17 cellular contexts compared by ENCODE assay signal in the genomic region with DNA sequence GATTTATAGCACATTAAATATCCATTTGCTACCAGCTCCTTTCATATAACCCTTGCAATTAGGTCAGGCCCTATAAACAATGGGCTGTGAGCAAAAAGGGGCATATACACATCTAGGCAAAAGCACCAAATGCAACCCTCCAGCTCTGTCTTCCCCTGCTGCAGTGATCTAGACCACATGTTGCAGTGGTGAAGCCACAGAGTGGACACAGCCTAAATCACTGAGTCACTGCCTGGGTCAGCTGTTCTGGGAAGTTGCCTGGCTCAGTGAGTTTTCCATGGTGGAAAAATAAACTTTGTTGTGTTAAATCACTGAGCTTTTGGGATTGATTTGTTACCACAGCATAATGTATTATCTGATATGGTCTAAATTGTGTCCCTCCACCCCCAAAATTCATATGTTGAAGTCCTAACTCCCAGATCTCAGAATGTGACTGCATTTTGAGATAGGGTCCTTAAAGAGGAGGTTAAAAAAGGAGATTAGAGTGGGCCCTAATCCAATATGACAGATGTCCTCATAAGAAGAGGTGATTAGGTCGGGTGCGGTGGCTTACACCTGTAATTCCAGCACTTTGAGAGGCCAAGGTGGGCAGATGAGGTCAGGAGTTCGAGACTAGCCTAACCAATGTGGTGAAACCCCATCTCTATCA.
DNase-seq lines count a peak whose midpoint lies in the region; ATAC-seq and TF ChIP-seq lines count a peak whose summit lies in the region.
"Had no signal": no experiment of that assay in that cellular context is flagged by ENCODE, and none has a peak within 500 bp of the region (broad histone marks: within the 10 kb centered on the region; RNA-seq: fewer than 3 reads in every experiment).

No MANE protein-coding gene starts in this region.

- H3K36me3 Mint-ChIP-seq in CD8-positive, alpha-beta T cell, result peaks cover 4% of the 10 kb centered on the region

- H2BK15ac ChIP-seq in mesenchymal stem cell (ENCODE audit: low read depth, poor library complexity, severe bottlenecking), result no peak overlapping the region

- peaks cover 6% of the 10 kb centered on the region for H3K9me3 ChIP-seq in mesenchymal stem cell (ENCODE audit: control insufficient read depth, low read length)
- H3K9me3 ChIP-seq in OCI-LY7 (ENCODE audit: low read length), result no peaks in the 10 kb centered on the region
- H3K9me3 ChIP-seq in CD8-positive, alpha-beta T cell (ENCODE audit: low read length), result no peaks in the 10 kb centered on the region
- H3K9me3 ChIP-seq: SK-N-SH had no signal

- H4K20me1 ChIP-seq in OCI-LY7 (ENCODE audit: insufficient read depth, low read length), result no peaks in the 10 kb centered on the region

- H3K18ac ChIP-seq in mesenchymal stem cell (ENCODE audit: low read depth in 1 of 2, low read length in 2 of 2), result no peak overlapping the region

- no peak overlapping the region for H4K91ac ChIP-seq in mesenchymal stem cell (ENCODE audit: low read length)

- H2BK12ac ChIP-seq in mesenchymal stem cell (ENCODE audit: low read length in 2 of 2), result no peak overlapping the region

- H3K14ac ChIP-seq in mesenchymal stem cell (ENCODE audit: low read length in 2 of 2), result no peak overlapping the region

- no peak overlapping the region for H3K4me3 ChIP-seq in epithelial cell of proximal tubule (ENCODE audit: low read depth, low read length)
- no peak overlapping the region for H3K4me3 ChIP-seq in mesenchymal stem cell (ENCODE audit: insufficient read depth in 1 of 2, low read depth in 1 of 2, low read length in 2 of 2)
- no peak overlapping the region for H3K4me3 ChIP-seq in OCI-LY7 (ENCODE audit: low read depth, low read length, poor library complexity, severe bottlenecking)
- H3K4me3 ChIP-seq in CD8-positive, alpha-beta T cell (ENCODE audit: low read depth, low read length), result no peak overlapping the region

- H3K79me2 ChIP-seq in OCI-LY7 (ENCODE audit: insufficient read depth, low read depth, low read length), result no peaks in the 10 kb centered on the region

- no peak overlapping the region for H3K4ac ChIP-seq in mesenchymal stem cell (ENCODE audit: low read depth in 1 of 2, low read length in 2 of 2)

- 77% methylated on average over 3 of the region's 3 CpGs for WGBS in mesenchymal stem cell

- H3K27ac ChIP-seq in mesenchymal stem cell (ENCODE audit: low read length, poor library complexity, severe bottlenecking) (no peak overlapping the region), OCI-LY7 (ENCODE audit: low read depth, low read length, poor library complexity, severe bottlenecking) (no peak overlapping the region)
- H3K27ac ChIP-seq in CD8-positive, alpha-beta T cell (ENCODE audit: low read depth, low read length), result no peak overlapping the region

- H3K27me3 ChIP-seq in mesenchymal stem cell (ENCODE audit: control insufficient read depth in 1 of 2, insufficient read depth in 1 of 2, low read length in 2 of 2), result peaks cover 0 to 20% of the 10 kb centered on the region in 2 experiments
- no peaks in the 10 kb centered on the region for H3K27me3 ChIP-seq in CD8-positive, alpha-beta T cell (ENCODE audit: insufficient read depth, low read length)

- BruUV-seq in OCI-LY7 (replicated peaks; lab: Mats Ljungman, UMichigan), result no TSS peak

- H4K8ac ChIP-seq in mesenchymal stem cell (ENCODE audit: low read length), result no peak overlapping the region

- CTCF ChIA-PET in OCI-LY7 (lab: Charles Lee; ENCODE audit: unreplicated experiment), result no interaction called here
- CTCF ChIA-PET in CD8-positive, alpha-beta T cell (lab: Charles Lee), result interaction anchor here (1.6 kb wide), 1 partner anchor 137 kb away, joined by 5 read pairs; no protein-coding TSS in a partner anchor

- H3K27me3 Mint-ChIP-seq in CD8-positive, alpha-beta T cell (ENCODE audit: low read depth), result peaks cover 14% of the 10 kb centered on the region
- H3K27me3 Mint-ChIP-seq: progenitor cell of endocrine pancreas had no signal

- H2BK120ac ChIP-seq in mesenchymal stem cell (ENCODE audit: low read depth, low read length), result no peak overlapping the region

- no peak overlapping the region for H3K4me2 ChIP-seq in mesenchymal stem cell (ENCODE audit: low read length, poor library complexity, severe bottlenecking)
- H3K4me2 ChIP-seq in OCI-LY7 (ENCODE audit: low read length), result no peak overlapping the region
- H3K4me2 ChIP-seq: SK-N-SH had no signal

- H3K4me3 Mint-ChIP-seq in CD8-positive, alpha-beta T cell, result no peak overlapping the region

- TF ChIP-seq CTCF in epithelial cell of proximal tubule (conservative IDR thresholded peaks at IDR 0.05; ENCODE audit: low read depth, low read length) (no peak), OCI-LY7 (conservative IDR thresholded peaks at IDR 0.05; ENCODE audit: low read length) (no peak)
- no peak for TF ChIP-seq CTCF in CD8-positive, alpha-beta T cell (IDR thresholded peaks at IDR 0.05)

- H2AFZ ChIP-seq in mesenchymal stem cell (ENCODE audit: low read depth, low read length) (no peak overlapping the region), OCI-LY7 (ENCODE audit: low read length) (no peak overlapping the region)

- H3K9ac ChIP-seq in mesenchymal stem cell (ENCODE audit: low read length), result peak overlapping the region; percentile 65
- H3K9ac ChIP-seq: SK-N-SH had no signal

- ATAC-seq in HG03565 (IDR thresholded peaks at IDR 0.05; ENCODE audit: unreplicated experiment), result no peak
- ATAC-seq in CD8-positive, alpha-beta T cell, result no peak
- ATAC-seq: left ventricle myocardium superior had no signal

- no peaks in the 10 kb centered on the region for H3K4me1 ChIP-seq in mesenchymal stem cell (ENCODE audit: control insufficient read depth, insufficient read depth, low read depth, low read length)
- no peaks in the 10 kb centered on the region for H3K4me1 ChIP-seq in OCI-LY7 (ENCODE audit: insufficient read depth, low read length, poor library complexity, severe bottlenecking)
- no peaks in the 10 kb centered on the region for H3K4me1 ChIP-seq in CD8-positive, alpha-beta T cell (ENCODE audit: insufficient read depth, low read length)

- POLR2A ChIA-PET in OCI-LY7 (lab: Charles Lee), result interaction anchor here (0.6 to 1.4 kb wide), 4 partner anchors 9 to 59 kb away, joined by 3 to 7 read pairs (median 4); no protein-coding TSS in a partner anchor
- POLR2A ChIA-PET in CD8-positive, alpha-beta T cell (lab: Charles Lee), result no interaction called here

- intact Hi-C loops in OCI-LY7 (cut with micrococcal nuclease; ENCODE audit: unreplicated experiment), result no loop called here
- intact Hi-C loops in CD8-positive, alpha-beta T cell (cut with DNase I, micrococcal nuclease), result no loop called here

- no peak overlapping the region for H3K27ac Mint-ChIP-seq in CD8-positive, alpha-beta T cell
- H3K27ac Mint-ChIP-seq: naive B cell, progenitor cell of endocrine pancreas had no signal

- no peaks in the 10 kb centered on the region for H3K79me1 ChIP-seq in mesenchymal stem cell (replicated peaks; ENCODE audit: low read length, poor library complexity, severe bottlenecking)

- H2BK5ac ChIP-seq in mesenchymal stem cell (ENCODE audit: low read depth, low read length, poor library complexity, severe bottlenecking), result no peak overlapping the region

- H3K9me2 ChIP-seq in OCI-LY7 (ENCODE audit: insufficient read depth, low read length), result no peaks in the 10 kb centered on the region
- H3K9me2 ChIP-seq: SK-N-SH had no signal

- DNase-seq in EH (ENCODE audit: low read depth), result peak; percentile 45
- peak; percentile 5 for DNase-seq in NCI-H82 treated with DMSO at 0.1 percent for 48 hours (lab: John Stamatoyannopoulos, UW; ENCODE audit: unreplicated experiment)
- DNase-seq in epithelial cell of proximal tubule (ENCODE audit: low read depth), result peak; percentile 31
- DNase-seq in mesenchymal stem cell, result peak; percentile 72
- DNase-seq in OCI-LY7 (ENCODE audit: low spot score), result no peak
- no peak for DNase-seq in CD8-positive, alpha-beta T cell
- no peak for DNase-seq in activated CD8-positive, alpha-beta memory T cell treated with anti-CD3 and anti-CD28 coated beads for 24 hours
- DNase-seq: activated CD4-positive, alpha-beta T cell treated with anti-CD3 and anti-CD28 coated beads, Interleukin-2, amount 50 U/mL, for 48 hours; activated T-cell treated with anti-CD3 and anti-CD28 coated beads, Interleukin-2, amount 50 U/mL, for 48 hours; AML-193; left ventricle myocardium superior; naive B cell; NCI-H187; NCI-H524; SK-N-SH had no signal

- peaks cover 8% of the 10 kb centered on the region for H3K4me1 Mint-ChIP-seq in CD8-positive, alpha-beta T cell (ENCODE audit: low read depth)

- H3K23ac ChIP-seq in mesenchymal stem cell (ENCODE audit: low read length in 2 of 2), result no peak overlapping the region

- peaks cover 5% of the 10 kb centered on the region for H3K9me3 Mint-ChIP-seq in CD8-positive, alpha-beta T cell

- no peak overlapping the region for H2AK5ac ChIP-seq in mesenchymal stem cell (ENCODE audit: low read length, severe bottlenecking)

- H3K36me3 ChIP-seq in mesenchymal stem cell (ENCODE audit: control insufficient read depth in 1 of 2, insufficient read depth in 2 of 2, low read depth in 1 of 2, low read length in 2 of 2) (no peaks in the 10 kb centered on the region), OCI-LY7 (ENCODE audit: insufficient read depth, low read length) (no peaks in the 10 kb centered on the region)
- H3K36me3 ChIP-seq in CD8-positive, alpha-beta T cell (ENCODE audit: insufficient read depth, low read length), result no peaks in the 10 kb centered on the region

Comparison
In these comparisons a context has a peak if more than half of its experiments do, and no peak if none do; other contexts are left out.
1. DNase-seq: peak in EH (single experiment), NCI-H82 treated with DMSO at 0.1 percent for 48 hours (single experiment), epithelial cell of proximal tubule (single experiment) and mesenchymal stem cell (single experiment); none in OCI-LY7 (single experiment), CD8-positive, alpha-beta T cell (0 of 7) and activated CD8-positive, alpha-beta memory T cell treated with anti-CD3 and anti-CD28 coated beads for 24 hours (single experiment).